8 cellular contexts compared by ENCODE assay signal in the genomic region with DNA sequence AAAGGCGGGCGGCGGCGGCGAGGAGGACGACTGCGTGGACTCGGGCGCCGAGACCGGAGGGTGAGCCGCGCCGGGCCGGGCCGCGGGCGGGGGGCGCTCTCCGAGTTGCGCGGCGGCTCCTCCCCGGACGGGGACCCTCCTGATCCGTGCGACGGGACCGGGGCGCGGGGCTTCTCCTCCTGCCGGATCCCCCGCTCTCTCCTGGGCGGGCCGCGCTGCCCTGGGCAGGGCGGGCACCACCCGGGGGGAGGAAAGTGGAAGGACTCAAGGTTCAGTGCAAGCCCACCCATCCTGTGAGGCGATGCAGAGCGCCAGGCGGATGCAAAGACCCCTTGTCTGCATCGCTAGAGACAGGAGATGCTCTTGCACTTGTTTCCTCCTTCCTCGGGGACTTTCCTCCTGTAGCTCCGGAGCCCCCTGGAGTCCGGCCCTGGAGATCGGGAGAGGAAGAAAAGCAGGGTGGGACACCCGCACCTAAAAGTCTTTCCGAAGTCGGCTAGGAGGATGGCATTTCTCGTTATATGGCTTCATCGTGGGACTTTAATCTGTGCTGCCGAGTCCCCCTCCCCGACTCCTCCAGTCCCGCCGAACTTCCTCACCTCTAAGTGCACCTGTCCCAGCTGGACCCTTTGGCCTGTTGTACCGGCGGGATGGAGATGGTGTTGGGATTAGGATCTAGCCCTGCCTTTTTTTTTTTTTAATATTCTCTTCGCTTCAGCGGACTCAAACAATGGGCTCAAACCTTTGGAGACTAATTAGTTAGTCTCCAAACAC. TPM values are rescaled to one million over a fixed set of nuclear protein-coding genes. Genes with fewer than 3 reads are reported as not detected.
DNase-seq lines count a peak whose midpoint lies in the region; ATAC-seq, FAIRE-seq and TF ChIP-seq lines count a peak whose summit lies in the region.

No MANE protein-coding gene starts in this region.

- intact Hi-C loops in Right ventricle myocardium inferior (cut with DNase I) = loop anchor here (1.0 to 5.0 kb wide), 3 partner anchors 60 to 75 kb away; no protein-coding TSS in a partner anchor
- intact Hi-C loops in cardiac septum (cut with DNase I) = loop anchor here (1.0 to 5.0 kb wide), 3 partner anchors 24 to 70 kb away; no protein-coding TSS in a partner anchor
- intact Hi-C loops in PC-9 (cut with micrococcal nuclease; ENCODE audit: unreplicated experiment) = no loop called here

- H3K27ac Mint-ChIP-seq in stimulated activated naive CD8-positive, alpha-beta T cell treated with anti-CD3 and anti-CD28 coated beads, Interleukin-15, amount 100 ng/mL, for 72 hours = no peak overlapping the region

- DNase-seq in Right ventricle myocardium inferior (ENCODE audit: missing footprints) (no peak), cardiac septum (ENCODE audit: low spot score) (no peak), LoVo (ENCODE audit: low spot score) (peak; percentile 20), astrocyte of the cerebellum (ENCODE audit: low read depth) (no peak), keratinocyte (ENCODE audit: low read depth, low spot score) (no peak), PC-9 (no peak), GOT3 (lab: John Stamatoyannopoulos, UW) (no peak)
- peak in 1 of 2 donors; percentile 13 for DNase-seq in stimulated activated naive CD8-positive, alpha-beta T cell treated with anti-CD3 and anti-CD28 coated beads, Interleukin-15, amount 100 ng/mL, for 72 hours

- CTCF ChIA-PET in PC-9 (lab: Charles Lee) = no interaction called here

- BruUV-seq in PC-9 (replicated peaks; lab: Mats Ljungman, UMichigan) = no TSS peak

- in situ Hi-C loops in astrocyte of the cerebellum (cut with HindIII; ENCODE audit: low sequenced_read_pairs) = no loop called here

- peaks cover 75% of the 10 kb centered on the region for H3K27me3 Mint-ChIP-seq in stimulated activated naive CD8-positive, alpha-beta T cell treated with anti-CD3 and anti-CD28 coated beads, Interleukin-15, amount 100 ng/mL, for 72 hours

- H3K4me1 ChIP-seq in keratinocyte (ENCODE audit: control insufficient read depth, extremely low read depth, insufficient read depth, low read length) (peaks cover 4% of the 10 kb centered on the region), PC-9 (replicated peaks; ENCODE audit: insufficient read depth) (no peaks in the 10 kb centered on the region)

- peak overlapping the region; percentile 52 to 68 for H3K4me3 Mint-ChIP-seq in stimulated activated naive CD8-positive, alpha-beta T cell treated with anti-CD3 and anti-CD28 coated beads, Interleukin-15, amount 100 ng/mL, for 72 hours

- H3K9me2 ChIP-seq in PC-9 (ENCODE audit: insufficient read depth) = no peaks in the 10 kb centered on the region

- H3K27me3 ChIP-seq in keratinocyte (ENCODE audit: control insufficient read depth, extremely low read depth, insufficient read depth, low read length) (peaks cover 60% of the 10 kb centered on the region), PC-9 (ENCODE audit: insufficient read depth, low read depth) (peaks cover 60% of the 10 kb centered on the region; the same call in 1 of the 2 replicates)

- no peaks in the 10 kb centered on the region for H3F3A ChIP-seq in PC-9 (ENCODE audit: insufficient read depth, low read depth)

- POLR2A ChIA-PET in PC-9 (lab: Charles Lee; ENCODE audit: unreplicated experiment) = no interaction called here

- H3K4me2 ChIP-seq in keratinocyte (ENCODE audit: control insufficient read depth, extremely low read depth, insufficient read depth, low read depth, low read length) (peak overlapping the region; percentile 86), PC-9 (no peak overlapping the region)

- H2AFZ ChIP-seq in keratinocyte (ENCODE audit: control insufficient read depth, low read length) = no peak overlapping the region
- H2AFZ ChIP-seq in PC-9 = no peak overlapping the region

- H3K27ac ChIP-seq in keratinocyte (ENCODE audit: control insufficient read depth, insufficient read depth, low read length) (no peak overlapping the region), PC-9 (no peak overlapping the region)

- H3K9me3 ChIP-seq in keratinocyte (ENCODE audit: control insufficient read depth, low read depth, low read length) (no peaks in the 10 kb centered on the region), PC-9 (ENCODE audit: insufficient read depth, low read depth) (no peaks in the 10 kb centered on the region)

- H3K79me2 ChIP-seq in keratinocyte (ENCODE audit: control insufficient read depth, insufficient read depth, low read length) (no peaks in the 10 kb centered on the region), PC-9 (ENCODE audit: low read depth) (no peaks in the 10 kb centered on the region)

- ATAC-seq in Right ventricle myocardium inferior = peak; percentile 39
- ATAC-seq in stimulated activated naive CD8-positive, alpha-beta T cell treated with anti-CD3 and anti-CD28 coated beads, Interleukin-15, amount 100 ng/mL, for 72 hours = peak; percentile 64

- no peaks in the 10 kb centered on the region for H3K36me3 ChIP-seq in keratinocyte (ENCODE audit: control insufficient read depth in 2 of 2, extremely low read depth in 1 of 2, insufficient read depth in 2 of 2, low read length in 2 of 2)
- no peaks in the 10 kb centered on the region for H3K36me3 ChIP-seq in PC-9 (ENCODE audit: low read depth)

- FAIRE-seq in keratinocyte (lab: Jason Lieb, UNC) = no peak

- H4K20me1 ChIP-seq in keratinocyte (ENCODE audit: control insufficient read depth, extremely low read depth, insufficient read depth, low read length) (no peaks in the 10 kb centered on the region), PC-9 (ENCODE audit: insufficient read depth) (no peaks in the 10 kb centered on the region)

- H3K4me3 ChIP-seq in astrocyte of the cerebellum (ENCODE audit: low read depth, low read length) (peak overlapping the region; percentile 52), keratinocyte (ENCODE audit: control insufficient read depth in 2 of 3, extremely low read depth in 1 of 3, insufficient read depth in 2 of 3, low read depth in 1 of 3, low read length in 3 of 3) (peak overlapping the region; percentile 45 to 57 (median 53)), PC-9 (no peak overlapping the region)

- H3K9me3 Mint-ChIP-seq in stimulated activated naive CD8-positive, alpha-beta T cell treated with anti-CD3 and anti-CD28 coated beads, Interleukin-15, amount 100 ng/mL, for 72 hours = no peaks in the 10 kb centered on the region

- TF ChIP-seq CTCF in astrocyte of the cerebellum (IDR thresholded peaks at IDR 0.05; ENCODE audit: low read depth, low read length, missing control alignments) = peak; percentile 34
- no peak for TF ChIP-seq CTCF in keratinocyte (optimal IDR thresholded peaks at IDR 0.05 in 1 of 3, IDR thresholded peaks at IDR 0.05 in 1 of 3, conservative IDR thresholded peaks at IDR 0.05 in 1 of 3; ENCODE audit: extremely low read depth in 1 of 3, insufficient read depth in 2 of 3, low read length in 3 of 3)
- no peak for TF ChIP-seq CTCF in PC-9 (conservative IDR thresholded peaks at IDR 0.05)

- dilution Hi-C loops in keratinocyte (cut with MboI; ENCODE audit: extremely low pct_ligation_motif_present, low sequenced_read_pairs) = no loop called here

- no peaks in the 10 kb centered on the region for H3K4me1 Mint-ChIP-seq in stimulated activated naive CD8-positive, alpha-beta T cell treated with anti-CD3 and anti-CD28 coated beads, Interleukin-15, amount 100 ng/mL, for 72 hours

- no peaks in the 10 kb centered on the region for H3K9me1 ChIP-seq in keratinocyte (ENCODE audit: control insufficient read depth, extremely low read depth, insufficient read depth, low read length)

- H3K9ac ChIP-seq in keratinocyte (ENCODE audit: control insufficient read depth, extremely low read depth, insufficient read depth, low read length) = no peak overlapping the region

RNA-seq across cellular contexts. Expression of a gene that starts 0.5 kb away (rescaled TPM):
- 12.1 TPM for total RNA-seq in Right ventricle myocardium inferior
- total RNA-seq in cardiac septum = 4.6 TPM
- polyA plus RNA-seq in keratinocyte = 0.03 to 0.10 TPM (median 0.05 TPM) in 3 replicates
- not detected for polyA plus RNA-seq in keratinocyte (2011; ENCODE audit: low read depth)
- 0.08 and 0.09 TPM in 2 replicates for polyA plus RNA-seq in keratinocyte (2011; cell fraction: cytosol; rRNA removed)
- polyA plus RNA-seq in keratinocyte (2011; cell fraction: nucleus; rRNA removed) = 0.08 and 0.21 TPM in 2 replicates
- 0.07 and 0.08 TPM in 2 replicates for polyA plus RNA-seq in keratinocyte (2012; ENCODE audit: low replicate concordance)
- polyA minus RNA-seq in keratinocyte = 0.16 TPM in 1 of 3 replicates, not detected in the others
- polyA minus RNA-seq in keratinocyte (2011; cell fraction: cytosol; rRNA and poly(A)+ RNA removed) = not detected
- polyA minus RNA-seq in keratinocyte (2011; cell fraction: nucleus; rRNA and poly(A)+ RNA removed) = 0.16 TPM in 1 of 2 replicates, not detected in the other
- not detected in 2 replicates for total RNA-seq in PC-9 (2021)
